In genomic region chr6:116561377-116562018, GRCh38 we compare ENCODE assay signal across 8 cellular contexts. TPM values are rescaled to one million over a fixed set of nuclear protein-coding genes. Genes with fewer than 3 reads are reported as not detected.
A peak's percentile ranks its signal among the peaks of the same experiment; 100 is the strongest.
DNase-seq lines count a peak whose midpoint lies in the region; ATAC-seq and TF ChIP-seq lines count a peak whose summit lies in the region.

No MANE protein-coding gene starts in this region.

- H3K4me3 ChIP-seq in AG10803 (ENCODE audit: low read length) (peak overlapping the region; percentile 26; the same call in 1 of the 2 replicates), OCI-LY7 (ENCODE audit: low read depth, low read length, poor library complexity, severe bottlenecking) (no peak overlapping the region), fibroblast of mammary gland (ENCODE audit: control insufficient read depth, low read depth, low read length) (no peak overlapping the region), neural progenitor cell (no peak overlapping the region)

- CTCF ChIA-PET in OCI-LY7 (lab: Charles Lee; ENCODE audit: unreplicated experiment): interaction anchor here (1.2 to 1.5 kb wide), 2 partner anchors 10 to 292 kb away, joined by 6 to 8 read pairs; partner anchors contain the start of gene RWDD1

- TF ChIP-seq CTCF in AG10803 (conservative IDR thresholded peaks at IDR 0.05; ENCODE audit: low read length): peak; percentile 98
- peak; percentile 99 for TF ChIP-seq CTCF in OCI-LY7 (conservative IDR thresholded peaks at IDR 0.05; ENCODE audit: low read length)
- peak; percentile 95 for TF ChIP-seq CTCF in fibroblast of mammary gland (conservative IDR thresholded peaks at IDR 0.05; ENCODE audit: control insufficient read depth, insufficient read depth, low read depth, low read length)
- peak; percentile 95 for TF ChIP-seq CTCF in neural progenitor cell (IDR thresholded peaks at IDR 0.05)

- no peaks in the 10 kb centered on the region for H3K9me3 Mint-ChIP-seq in activated T-cell treated with anti-CD3 and anti-CD28 coated beads, Interleukin-2, amount 50 U/mL, for 4 hours
- H3K9me3 Mint-ChIP-seq in neural progenitor cell: no peaks in the 10 kb centered on the region

- no peaks in the 10 kb centered on the region for H3K27me3 ChIP-seq in neural progenitor cell

- H3K4me2 ChIP-seq in OCI-LY7 (ENCODE audit: low read length): no peak overlapping the region
- H3K4me2 ChIP-seq in neural progenitor cell: no peak overlapping the region

- peaks cover 5% of the 10 kb centered on the region for H3K4me1 Mint-ChIP-seq in activated T-cell treated with anti-CD3 and anti-CD28 coated beads, Interleukin-2, amount 50 U/mL, for 4 hours (ENCODE audit: low read depth)
- H3K4me1 Mint-ChIP-seq in neural progenitor cell: peaks cover 6% of the 10 kb centered on the region

- peak overlapping the region; percentile 55 for H3K27ac Mint-ChIP-seq in neural progenitor cell

- POLR2A ChIA-PET in OCI-LY7 (lab: Charles Lee): interaction anchor here (1.4 to 1.7 kb wide), 5 partner anchors 9 to 38 kb away, joined by 3 to 10 read pairs (median 6); partner anchors contain the start of gene RWDD1

- H2AFZ ChIP-seq in OCI-LY7 (ENCODE audit: low read length): no peak overlapping the region
- peak overlapping the region; percentile 97 for H2AFZ ChIP-seq in neural progenitor cell (replicated peaks)

- no TSS peak for BruUV-seq in OCI-LY7 (replicated peaks; lab: Mats Ljungman, UMichigan)

- H3K36me3 ChIP-seq in OCI-LY7 (ENCODE audit: insufficient read depth, low read length) (no peaks in the 10 kb centered on the region), neural progenitor cell (no peaks in the 10 kb centered on the region)

- no peak overlapping the region for H3K27ac ChIP-seq in OCI-LY7 (ENCODE audit: low read depth, low read length, poor library complexity, severe bottlenecking)
- no peak overlapping the region for H3K27ac ChIP-seq in neural progenitor cell

- no peaks in the 10 kb centered on the region for H4K20me1 ChIP-seq in OCI-LY7 (ENCODE audit: insufficient read depth, low read length)
- H4K20me1 ChIP-seq in neural progenitor cell (ENCODE audit: low read depth): no peaks in the 10 kb centered on the region

- H3K9ac ChIP-seq in neural progenitor cell: no peak overlapping the region

- H3F3A ChIP-seq in neural progenitor cell (ENCODE audit: low read depth): no peaks in the 10 kb centered on the region

- H3K36me3 Mint-ChIP-seq in activated T-cell treated with anti-CD3 and anti-CD28 coated beads, Interleukin-2, amount 50 U/mL, for 4 hours (ENCODE audit: insufficient read depth): no peaks in the 10 kb centered on the region
- H3K36me3 Mint-ChIP-seq in neural progenitor cell: no peaks in the 10 kb centered on the region

- H3K4me1 ChIP-seq in OCI-LY7 (ENCODE audit: insufficient read depth, low read length, poor library complexity, severe bottlenecking): no peaks in the 10 kb centered on the region
- no peaks in the 10 kb centered on the region for H3K4me1 ChIP-seq in neural progenitor cell

- H3K79me2 ChIP-seq in OCI-LY7 (ENCODE audit: insufficient read depth, low read depth, low read length) (no peaks in the 10 kb centered on the region), neural progenitor cell (ENCODE audit: low read depth) (no peaks in the 10 kb centered on the region)

- H3K27me3 Mint-ChIP-seq in activated T-cell treated with anti-CD3 and anti-CD28 coated beads, Interleukin-2, amount 50 U/mL, for 4 hours (ENCODE audit: low read depth): peaks cover 27% of the 10 kb centered on the region
- H3K27me3 Mint-ChIP-seq in neural progenitor cell (ENCODE audit: insufficient read depth, low read depth): peaks cover 3% of the 10 kb centered on the region

- no peaks in the 10 kb centered on the region for H3K9me3 ChIP-seq in OCI-LY7 (ENCODE audit: low read length)
- no peaks in the 10 kb centered on the region for H3K9me3 ChIP-seq in neural progenitor cell (ENCODE audit: low read depth)

- H3K9me2 ChIP-seq in OCI-LY7 (ENCODE audit: insufficient read depth, low read length): no peaks in the 10 kb centered on the region

- no peak overlapping the region for H3K4me3 Mint-ChIP-seq in activated T-cell treated with anti-CD3 and anti-CD28 coated beads, Interleukin-2, amount 50 U/mL, for 4 hours
- no peak overlapping the region for H3K4me3 Mint-ChIP-seq in neural progenitor cell

- intact Hi-C loops in OCI-LY7 (cut with micrococcal nuclease; ENCODE audit: unreplicated experiment): loop anchor here (1.0 to 2.0 kb wide), 3 partner anchors 25 to 343 kb away; no protein-coding TSS in a partner anchor

- DNase-seq in AG10803 (ENCODE audit: low read depth) (peak; percentile 69), HT-29 (ENCODE audit: low spot score) (peak; percentile 81), OCI-LY7 (ENCODE audit: low spot score) (peak; percentile 67), fibroblast of mammary gland (ENCODE audit: low read depth) (peak; percentile 78), neural progenitor cell (ENCODE audit: low spot score) (peak; percentile 71), stromal cell of bone marrow (ENCODE audit: low read depth) (peak; percentile 57)
- DNase-seq in activated T-cell treated with anti-CD3 and anti-CD28 coated beads, Interleukin-2, amount 50 U/mL, for 4 hours: peak; percentile 61

- ATAC-seq in GM18868 (IDR thresholded peaks at IDR 0.05; ENCODE audit: unreplicated experiment): peak; percentile 71
- ATAC-seq in activated T-cell treated with anti-CD3 and anti-CD28 coated beads, Interleukin-2, amount 50 U/mL, for 4 hours: peak; percentile 65 to 73

RNA-seq across cellular contexts. Expression of gene CALHM4, which starts 7.9 kb away (rescaled TPM):
- total RNA-seq in HT-29 (2014; rRNA removed; shearing (Covaris generic)): not detected in 2 replicates
- not detected in 2 replicates for total RNA-seq in OCI-LY7 (2014; rRNA removed; shearing (Covaris generic))
- total RNA-seq in OCI-LY7 (2022) (not detected in 2 replicates), neural progenitor cell (ENCODE audit: low replicate concordance) (not detected in 2 replicates)
- not detected for total RNA-seq in activated T-cell treated with anti-CD3 and anti-CD28 coated beads, Interleukin-2, amount 50 U/mL, for 4 hours

RNA-seq across cellular contexts. Expression of gene RWDD1, which starts 9.8 kb away (rescaled TPM):
- 9.1 and 15.4 TPM in 2 replicates for total RNA-seq in HT-29 (2014; rRNA removed; shearing (Covaris generic))
- 23.0 and 33.4 TPM in 2 replicates for total RNA-seq in OCI-LY7 (2014; rRNA removed; shearing (Covaris generic))
- total RNA-seq in OCI-LY7 (2022) (36.5 and 38.2 TPM in 2 replicates), neural progenitor cell (ENCODE audit: low replicate concordance) (28.0 and 43.2 TPM in 2 replicates)
- total RNA-seq in activated T-cell treated with anti-CD3 and anti-CD28 coated beads, Interleukin-2, amount 50 U/mL, for 4 hours: 10 to 100 TPM; 53.6 to 58.6 (median 57.6) TPM

RNA-seq across cellular contexts. Expression of gene TRAPPC3L, which starts 16.0 kb away (rescaled TPM):
- not detected in 2 replicates for total RNA-seq in HT-29 (2014; rRNA removed; shearing (Covaris generic))
- not detected in 2 replicates for total RNA-seq in OCI-LY7 (2014; rRNA removed; shearing (Covaris generic))
- not detected in 2 replicates for total RNA-seq in OCI-LY7 (2022)
- not detected for total RNA-seq in activated T-cell treated with anti-CD3 and anti-CD28 coated beads, Interleukin-2, amount 50 U/mL, for 4 hours
- total RNA-seq in neural progenitor cell (ENCODE audit: low replicate concordance): not detected in 2 replicates

RNA-seq across cellular contexts. Expression of gene CALHM5, which starts 50.1 kb away (rescaled TPM):
- 0.08 and 0.23 TPM in 2 replicates for total RNA-seq in HT-29 (2014; rRNA removed; shearing (Covaris generic))
- not detected in 2 replicates for total RNA-seq in OCI-LY7 (2014; rRNA removed; shearing (Covaris generic))
- total RNA-seq in OCI-LY7 (2022) (not detected in 2 replicates), neural progenitor cell (ENCODE audit: low replicate concordance) (0.07 and 0.09 TPM in 2 replicates)
- total RNA-seq in activated T-cell treated with anti-CD3 and anti-CD28 coated beads, Interleukin-2, amount 50 U/mL, for 4 hours: not detected

RNA-seq across cellular contexts. Expression of gene RSPH4A, which starts 54.8 kb away (rescaled TPM):
- 0.31 TPM in 1 of 2 replicates, not detected in the other for total RNA-seq in HT-29 (2014; rRNA removed; shearing (Covaris generic))
- 0.15 and 0.16 TPM in 2 replicates for total RNA-seq in OCI-LY7 (2014; rRNA removed; shearing (Covaris generic))
- not detected in 2 replicates for total RNA-seq in OCI-LY7 (2022)
- total RNA-seq in activated T-cell treated with anti-CD3 and anti-CD28 coated beads, Interleukin-2, amount 50 U/mL, for 4 hours: under 1 TPM; 0.29 to 0.43 (median 0.40) TPM
- total RNA-seq in neural progenitor cell (ENCODE audit: low replicate concordance): 0.59 and 0.69 TPM in 2 replicates
